Comparison of ENCODE assay signal across 17 cellular contexts in the genomic region with DNA sequence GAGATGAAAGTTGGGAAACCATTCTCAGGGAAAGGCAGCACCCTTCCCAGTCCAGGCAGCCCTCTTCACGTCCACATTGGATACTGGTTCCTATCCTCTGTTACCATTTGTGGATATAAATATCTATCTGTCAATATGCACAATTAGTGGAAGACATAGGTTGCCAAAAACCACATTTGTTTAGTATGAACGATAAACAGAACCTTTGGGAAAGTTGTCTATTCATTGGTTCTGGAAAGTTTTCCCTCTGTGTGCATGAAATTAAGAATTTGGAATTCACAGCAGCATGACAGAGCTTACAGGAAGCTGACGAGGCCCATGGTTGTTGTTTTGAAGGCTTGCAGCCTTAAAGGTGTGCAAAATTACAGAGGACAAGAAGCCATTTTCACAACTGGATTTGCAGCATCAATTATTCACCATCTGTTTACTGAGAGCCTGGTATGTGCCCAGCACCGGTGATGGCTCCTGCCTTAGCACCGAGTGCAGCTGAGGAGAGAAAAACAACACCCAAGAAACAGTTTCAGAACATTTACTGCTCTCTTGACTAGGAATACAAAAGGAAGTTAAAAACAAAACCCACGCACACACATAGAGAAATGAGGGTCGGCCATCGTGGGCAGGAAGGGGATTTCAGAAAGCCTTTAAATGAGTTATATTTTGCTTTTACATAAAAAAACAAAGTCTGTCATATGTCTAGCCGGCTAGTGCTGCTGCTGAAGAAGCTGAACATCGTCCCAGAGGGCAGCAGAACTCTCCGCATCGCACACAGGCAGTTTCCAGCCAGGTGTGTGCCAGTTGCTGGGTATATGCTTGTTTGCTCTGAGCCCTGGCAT.
DNase-seq lines count a peak whose midpoint lies in the region; ATAC-seq and TF ChIP-seq lines count a peak whose summit lies in the region.
"Had no signal": no experiment of that assay in that cellular context is flagged by ENCODE, and none has a peak within 500 bp of the region (broad histone marks: within the 10 kb centered on the region; RNA-seq: fewer than 3 reads in every experiment).

No MANE protein-coding gene starts in this region.

- H4K20me1 ChIP-seq in Loucy (ENCODE audit: insufficient read depth, low read length, poor library complexity, severe bottlenecking) = no peaks in the 10 kb centered on the region

- H3K4me3 Mint-ChIP-seq in activated naive CD8-positive, alpha-beta T cell treated with anti-CD3 and anti-CD28 coated beads, Interleukin-2, amount 50 U/mL, for 24 hours = peak overlapping the region; percentile 18
- H3K4me3 Mint-ChIP-seq in stimulated activated naive CD8-positive, alpha-beta T cell treated with anti-CD3 and anti-CD28 coated beads, Interleukin-15, amount 100 ng/mL, for 72 hours = peak overlapping the region; percentile 70 to 73
- H3K4me3 Mint-ChIP-seq: stimulated activated effector memory CD8-positive, alpha-beta T cell treated with anti-CD3 and anti-CD28 coated beads, Interleukin-12 subunit alpha, Interleukin-12 subunit beta, amount 100 ng/mL, for 72 hours had no signal

- no peak overlapping the region for H3K4me3 ChIP-seq in Loucy (ENCODE audit: low read length, poor library complexity, severe bottlenecking)
- H3K4me3 ChIP-seq: uterus had no signal

- H3K4me1 Mint-ChIP-seq in activated naive CD8-positive, alpha-beta T cell treated with anti-CD3 and anti-CD28 coated beads, Interleukin-2, amount 50 U/mL, for 24 hours = peaks cover 19% of the 10 kb centered on the region
- H3K4me1 Mint-ChIP-seq in stimulated activated naive CD8-positive, alpha-beta T cell treated with anti-CD3 and anti-CD28 coated beads, Interleukin-15, amount 100 ng/mL, for 72 hours = peaks cover 27% of the 10 kb centered on the region

- DNase-seq in activated gamma-delta T cell treated with Interleukin-2 at 50 U/mL for 16 hours (peak; percentile 5), activated gamma-delta T cell (lab: John Stamatoyannopoulos, UW) (no peak), NCI-H2196 treated with DMSO at 0.1 percent for 48 hours (lab: John Stamatoyannopoulos, UW; ENCODE audit: unreplicated experiment) (no peak)
- no peak for DNase-seq in activated naive CD8-positive, alpha-beta T cell treated with anti-CD3 and anti-CD28 coated beads, Interleukin-2, amount 50 U/mL, for 24 hours
- DNase-seq in stimulated activated naive CD8-positive, alpha-beta T cell treated with anti-CD3 and anti-CD28 coated beads, Interleukin-15, amount 100 ng/mL, for 72 hours = peak; percentile 19 to 31
- DNase-seq in stimulated activated CD4-positive, alpha-beta T cell treated with anti-CD3 and anti-CD28 coated beads, Interleukin-1b, Interleukin-23, amount 100 ng/mL, for 48 hours = no peak
- DNase-seq: activated CD4-positive, CD25-positive, alpha-beta regulatory T cell treated with anti-CD3 and anti-CD28 coated beads, Interleukin-2, amount 50 U/mL, for 72 hours; C1 segment of cervical spinal cord; EL; GOT3; islet precursor cell; NCI-H2227 treated with DMSO at 0.1 percent for 48 hours; stimulated activated CD4-positive, alpha-beta T cell treated with anti-CD3 and anti-CD28 coated beads, Interleukin-2, amount 100 ng/mL, for 24 hours; uterus had no signal

- H3K9me2 ChIP-seq in Loucy (replicated peaks; ENCODE audit: low read depth, low read length) = no peaks in the 10 kb centered on the region

- no peaks in the 10 kb centered on the region for H3K27me3 ChIP-seq in Loucy (ENCODE audit: insufficient read depth, low read length, poor library complexity, severe bottlenecking)
- H3K27me3 ChIP-seq: uterus had no signal

- H3K4me2 ChIP-seq in Loucy (ENCODE audit: low read depth, low read length, poor library complexity, severe bottlenecking) = peak overlapping the region; percentile 7

- peaks cover 8% of the 10 kb centered on the region for H3K9me3 Mint-ChIP-seq in activated naive CD8-positive, alpha-beta T cell treated with anti-CD3 and anti-CD28 coated beads, Interleukin-2, amount 50 U/mL, for 24 hours
- H3K9me3 Mint-ChIP-seq in stimulated activated naive CD8-positive, alpha-beta T cell treated with anti-CD3 and anti-CD28 coated beads, Interleukin-15, amount 100 ng/mL, for 72 hours = peaks cover 4% of the 10 kb centered on the region in 2 donors
- H3K9me3 Mint-ChIP-seq: stimulated activated effector memory CD8-positive, alpha-beta T cell treated with anti-CD3 and anti-CD28 coated beads, Interleukin-12 subunit alpha, Interleukin-12 subunit beta, amount 100 ng/mL, for 72 hours had no signal

- peak overlapping the region; percentile 74 for H3K27ac Mint-ChIP-seq in activated naive CD8-positive, alpha-beta T cell treated with anti-CD3 and anti-CD28 coated beads, Interleukin-2, amount 50 U/mL, for 24 hours
- H3K27ac Mint-ChIP-seq in stimulated activated naive CD8-positive, alpha-beta T cell treated with anti-CD3 and anti-CD28 coated beads, Interleukin-15, amount 100 ng/mL, for 72 hours = peak overlapping the region; percentile 92 to 94
- H3K27ac Mint-ChIP-seq: stimulated activated effector memory CD8-positive, alpha-beta T cell treated with anti-CD3 and anti-CD28 coated beads, Interleukin-12 subunit alpha, Interleukin-12 subunit beta, amount 100 ng/mL, for 72 hours had no signal

- no peak overlapping the region for H3K9ac ChIP-seq in Loucy (ENCODE audit: low read depth, low read length, poor library complexity, severe bottlenecking)

- ATAC-seq in activated naive CD8-positive, alpha-beta T cell treated with anti-CD3 and anti-CD28 coated beads, Interleukin-2, amount 50 U/mL, for 24 hours = peak; percentile 20
- ATAC-seq in stimulated activated naive CD8-positive, alpha-beta T cell treated with anti-CD3 and anti-CD28 coated beads, Interleukin-15, amount 100 ng/mL, for 72 hours = peak; percentile 83
- no peak for ATAC-seq in HG02610 (IDR thresholded peaks at IDR 0.05; ENCODE audit: unreplicated experiment)
- ATAC-seq: stimulated activated effector memory CD8-positive, alpha-beta T cell treated with anti-CD3 and anti-CD28 coated beads, Interleukin-12 subunit alpha, Interleukin-12 subunit beta, amount 100 ng/mL, for 72 hours had no signal

- no peaks in the 10 kb centered on the region for H3K36me3 ChIP-seq in Loucy (ENCODE audit: insufficient read depth, low read length)
- H3K36me3 ChIP-seq: uterus had no signal

- H2AFZ ChIP-seq in Loucy (ENCODE audit: low read length) = no peak overlapping the region; the same call in 1 of the 2 replicates

- no peak for TF ChIP-seq CTCF in Loucy (conservative IDR thresholded peaks at IDR 0.05; ENCODE audit: low read length)

- peaks cover 2% of the 10 kb centered on the region for H3K36me3 Mint-ChIP-seq in activated naive CD8-positive, alpha-beta T cell treated with anti-CD3 and anti-CD28 coated beads, Interleukin-2, amount 50 U/mL, for 24 hours (ENCODE audit: low read depth)
- H3K36me3 Mint-ChIP-seq: stimulated activated effector memory CD8-positive, alpha-beta T cell treated with anti-CD3 and anti-CD28 coated beads, Interleukin-12 subunit alpha, Interleukin-12 subunit beta, amount 100 ng/mL, for 72 hours had no signal

- no peaks in the 10 kb centered on the region for H3K27me3 Mint-ChIP-seq in activated naive CD8-positive, alpha-beta T cell treated with anti-CD3 and anti-CD28 coated beads, Interleukin-2, amount 50 U/mL, for 24 hours
- no peaks in the 10 kb centered on the region for H3K27me3 Mint-ChIP-seq in stimulated activated naive CD8-positive, alpha-beta T cell treated with anti-CD3 and anti-CD28 coated beads, Interleukin-15, amount 100 ng/mL, for 72 hours

- no peaks in the 10 kb centered on the region for H3K4me1 ChIP-seq in Loucy (ENCODE audit: insufficient read depth, low read length, poor library complexity, severe bottlenecking)
- H3K4me1 ChIP-seq: uterus had no signal

- peaks cover 1% of the 10 kb centered on the region; the same call in 1 of the 2 replicates for H3K9me3 ChIP-seq in Loucy (ENCODE audit: insufficient read depth, low read depth, low read length)
- H3K9me3 ChIP-seq: uterus had no signal

- H3F3A ChIP-seq in Loucy (ENCODE audit: low read depth) = no peaks in the 10 kb centered on the region

- H3K79me2 ChIP-seq in Loucy (ENCODE audit: insufficient read depth, low read length) = no peaks in the 10 kb centered on the region

Comparison
In these comparisons a context has a peak if more than half of its experiments do, and no peak if none do; other contexts are left out.
1. DNase-seq: peak in activated gamma-delta T cell treated with Interleukin-2 at 50 U/mL for 16 hours (single experiment) and stimulated activated naive CD8-positive, alpha-beta T cell treated with anti-CD3 and anti-CD28 coated beads, Interleukin-15, amount 100 ng/mL, for 72 hours (2 of 2); none in activated gamma-delta T cell (single experiment), activated naive CD8-positive, alpha-beta T cell treated with anti-CD3 and anti-CD28 coated beads, Interleukin-2, amount 50 U/mL, for 24 hours (single experiment), NCI-H2196 treated with DMSO at 0.1 percent for 48 hours (single experiment) and stimulated activated CD4-positive, alpha-beta T cell treated with anti-CD3 and anti-CD28 coated beads, Interleukin-1b, Interleukin-23, amount 100 ng/mL, for 48 hours (single experiment).